In genomic region chr12:95088339-95088738, GRCh38 we compare ENCODE assay signal across 17 cellular contexts. TPM values are rescaled to one million over a fixed set of nuclear protein-coding genes. Genes with fewer than 3 reads are reported as not detected.
A peak's percentile ranks its signal among the peaks of the same experiment; 100 is the strongest.
DNase-seq lines count a peak whose midpoint lies in the region; ATAC-seq, FAIRE-seq and TF ChIP-seq lines count a peak whose summit lies in the region.
"Had no signal": no experiment of that assay in that cellular context is flagged by ENCODE, and none has a peak within 500 bp of the region (broad histone marks: within the 10 kb centered on the region; RNA-seq: fewer than 3 reads in every experiment).

No MANE protein-coding gene starts in this region.

- H3K4me1 ChIP-seq in stomach: peaks cover 0 to 15% (median 9%) of the 10 kb centered on the region in 4 donors
- H3K4me1 ChIP-seq: uterus had no signal

- H3K4me3 ChIP-seq in stomach: no peak overlapping the region
- H3K4me3 ChIP-seq: uterus had no signal

- intact Hi-C loops in stomach (cut with DNase I; ENCODE audit: low total_unique reads): no loop called here

- no peak for TF ChIP-seq POLR2A in GM12891 (IDR thresholded peaks at IDR 0.05; ENCODE audit: low read depth, low read length)
- TF ChIP-seq POLR2A in stomach (IDR thresholded peaks at IDR 0.05): no peak

- H3K9me3 ChIP-seq in stomach: no peaks in the 10 kb centered on the region
- H3K9me3 ChIP-seq: uterus had no signal

- no peak overlapping the region for H3K27ac ChIP-seq in stomach
- H3K27ac ChIP-seq: uterus had no signal

- DNase-seq in GM12891 (ENCODE audit: insufficient read length, low spot score): no peak
- peak; percentile 62 for DNase-seq in MV-4-11 (lab: John Stamatoyannopoulos, UW)
- DNase-seq in activated naive CD4-positive, alpha-beta T cell treated with Interleukin-2 at 50 U/mL for 16 hours: no peak
- no peak for DNase-seq in NCI-H187 (lab: John Stamatoyannopoulos, UW)
- DNase-seq in stomach: no peak
- DNase-seq in activated CD8-positive, alpha-beta memory T cell treated with anti-CD3 and anti-CD28 coated beads, Interleukin-2, amount 50 U/mL, for 4 hours: no peak
- DNase-seq: amniotic stem cell; Calu3; left ventricle myocardium superior; NCI-H2171; NK-92 treated with Interleukin-12 subunit alpha and Interleukin-12 subunit beta, amount 100 ng/mL, for 24 hours; stimulated activated CD4-positive, alpha-beta T cell treated with anti-CD3 and anti-CD28 coated beads, Interleukin-2, amount 100 ng/mL, for 24 hours; SW 1271; uterus had no signal

- TF ChIP-seq EP300 in stomach (IDR thresholded peaks at IDR 0.05): no peak

- FAIRE-seq in GM12891 (lab: Jason Lieb, UNC): peak; percentile 71

- 88 to 98% (median 91%) methylated on average over 1 of the region's 1 CpG for WGBS in stomach, 5 donors

- H3K36me3 ChIP-seq in stomach: peaks cover 0 to 36% (median 23%) of the 10 kb centered on the region in 4 donors
- H3K36me3 ChIP-seq: uterus had no signal

- ATAC-seq in GM19463 (IDR thresholded peaks at IDR 0.05; ENCODE audit: unreplicated experiment) (peak; percentile 61), HG02885 (IDR thresholded peaks at IDR 0.05; ENCODE audit: poor library complexity, unreplicated experiment) (peak; percentile 80)
- ATAC-seq: activated CD4-positive, CD25-positive, alpha-beta regulatory T cell treated with anti-CD3 and anti-CD28 coated beads, Interleukin-2, amount 50 U/mL, for 24 hours; left ventricle myocardium superior had no signal

- TF ChIP-seq CTCF in stomach (IDR thresholded peaks at IDR 0.05): no peak

- H3K27me3 ChIP-seq in stomach: no peaks in the 10 kb centered on the region
- H3K27me3 ChIP-seq: uterus had no signal

TF ChIP-seq in GM12891, 5 proteins besides CTCF, POLR2A, EP300 and RAD21:
- TF ChIP-seq PAX5 (IDR thresholded peaks at IDR 0.05; ENCODE audit: insufficient read depth, low read length, severe bottlenecking) (no peak), POLR2AphosphoS5 (IDR thresholded peaks at IDR 0.05; ENCODE audit: low read depth, low read length) (no peak), SPI1 (IDR thresholded peaks at IDR 0.05; ENCODE audit: low read depth, low read length) (peak; percentile 86)

RNA-seq across cellular contexts. Expression of gene NR2C1, which starts 14.9 kb away (rescaled TPM):
- 17.8 TPM for polyA plus RNA-seq in GM12891 (2012; ENCODE audit: low read depth, missing spikeins)
- total RNA-seq in stomach: 10 to 100 TPM; 29.5 to 76.4 (median 45.5) TPM
- polyA plus RNA-seq in stomach: 10 to 100 TPM in 2 of 3 donors, 1 to 10 TPM in 1; 8.7 to 21.0 (median 15.3) TPM
